In genomic region chr5:82259172-82259800, GRCh38 we compare ENCODE assay signal across 8 cellular contexts. TPM values are rescaled to one million over a fixed set of nuclear protein-coding genes. Genes with fewer than 3 reads are reported as not detected.
DNase-seq lines count a peak whose midpoint lies in the region; ATAC-seq and TF ChIP-seq lines count a peak whose summit lies in the region.

No MANE protein-coding gene starts in this region.

- H3K4me3 ChIP-seq in WERI-Rb-1 (ENCODE audit: low read depth, low read length), result no peak overlapping the region

- H3K36me3 ChIP-seq in WERI-Rb-1, result no peaks in the 10 kb centered on the region

- ATAC-seq in HG02884 (IDR thresholded peaks at IDR 0.05; ENCODE audit: unreplicated experiment), result no peak
- no peak for ATAC-seq in HG03097 (IDR thresholded peaks at IDR 0.05; ENCODE audit: low FRiP score, unreplicated experiment)

- TF ChIP-seq CTCF in WERI-Rb-1 (IDR thresholded peaks at IDR 0.05; ENCODE audit: low read depth, low read length), result peak; percentile 28; the same call in 1 of the 2 replicates

- no peaks in the 10 kb centered on the region for H3K27me3 ChIP-seq in WERI-Rb-1 (ENCODE audit: insufficient read depth, low read depth, severe bottlenecking)

- no peak overlapping the region for H3K27ac ChIP-seq in WERI-Rb-1

- H3K9me3 ChIP-seq in WERI-Rb-1 (ENCODE audit: severe bottlenecking), result no peaks in the 10 kb centered on the region

- peak; percentile 32 for DNase-seq in COR-L47 (lab: John Stamatoyannopoulos, UW)
- DNase-seq in HT-29 (ENCODE audit: low spot score), result peak; percentile 35
- no peak for DNase-seq in WERI-Rb-1
- DNase-seq in left kidney (ENCODE audit: low read depth, low spot score), result peak; percentile 39
- no peak for DNase-seq in activated CD8-positive, alpha-beta memory T cell treated with anti-CD3 and anti-CD28 coated beads, Interleukin-2, amount 50 U/mL, for 48 hours
- no peak for DNase-seq in activated naive CD4-positive, alpha-beta T cell treated with anti-CD3 and anti-CD28 coated beads, Interleukin-2, amount 50 U/mL, for 16 hours

RNA-seq across cellular contexts. Expression of gene RPS23, which starts 18.9 kb away (rescaled TPM):
- total RNA-seq in HT-29 (2014; rRNA removed; shearing (Covaris generic)), result 1,675 and 2,287 TPM in 2 replicates

Comparison
In these comparisons a context has a peak if more than half of its experiments do, and no peak if none do; other contexts are left out.
1. DNase-seq: peak in COR-L47 (single experiment), HT-29 (single experiment) and left kidney (single experiment); none in WERI-Rb-1 (single experiment), activated CD8-positive, alpha-beta memory T cell treated with anti-CD3 and anti-CD28 coated beads, Interleukin-2, amount 50 U/mL, for 48 hours (single experiment) and activated naive CD4-positive, alpha-beta T cell treated with anti-CD3 and anti-CD28 coated beads, Interleukin-2, amount 50 U/mL, for 16 hours (single experiment).